In the genomic region with DNA sequence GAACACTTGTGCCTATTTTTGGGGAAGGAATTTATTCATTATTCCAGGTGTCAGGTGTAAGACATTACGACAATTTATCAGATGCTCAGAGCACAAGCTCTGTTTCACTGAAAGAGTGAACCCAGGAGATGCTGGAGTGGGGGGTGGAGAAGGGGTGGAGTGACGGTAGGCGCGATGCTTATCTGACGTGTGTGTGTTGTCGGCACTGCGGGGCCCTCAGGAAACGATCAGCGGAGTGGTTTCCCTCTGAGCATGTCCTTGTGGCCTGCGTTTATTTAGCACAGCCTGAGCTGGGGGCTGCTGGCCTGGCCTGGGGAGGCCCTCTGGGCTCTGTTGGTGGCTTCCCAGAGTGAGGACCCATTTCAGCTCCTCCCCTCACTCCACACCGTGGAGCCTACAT, we compare ENCODE assay signal across 14 cellular contexts. TPM values are rescaled to one million over a fixed set of nuclear protein-coding genes. Genes with fewer than 3 reads are reported as not detected.
DNase-seq lines count a peak whose midpoint lies in the region; ATAC-seq and TF ChIP-seq lines count a peak whose summit lies in the region.
"Had no signal": no experiment of that assay in that cellular context is flagged by ENCODE, and none has a peak within 500 bp of the region (broad histone marks: within the 10 kb centered on the region; RNA-seq: fewer than 3 reads in every experiment).

No MANE protein-coding gene starts in this region.

- H3K4me1 Mint-ChIP-seq in stimulated activated naive CD8-positive, alpha-beta T cell treated with anti-CD3 and anti-CD28 coated beads, Interleukin-15, amount 100 ng/mL, for 72 hours = peaks cover 10% of the 10 kb centered on the region
- H3K4me1 Mint-ChIP-seq in central memory CD8-positive, alpha-beta T cell = no peaks in the 10 kb centered on the region

- no peak overlapping the region for H3K27ac Mint-ChIP-seq in stimulated activated naive CD8-positive, alpha-beta T cell treated with anti-CD3 and anti-CD28 coated beads, Interleukin-15, amount 100 ng/mL, for 72 hours
- H3K27ac Mint-ChIP-seq in central memory CD8-positive, alpha-beta T cell (ENCODE audit: low read depth) = no peak overlapping the region
- H3K27ac Mint-ChIP-seq: brain; dendritic cell treated with granulocyte-macrophage colony-stimulating factor and Interleukin-4, amounts not matched to agents 40 ng/mL and 50 ng/mL, for 4 days had no signal

- ATAC-seq in stimulated activated naive CD8-positive, alpha-beta T cell treated with anti-CD3 and anti-CD28 coated beads, Interleukin-15, amount 100 ng/mL, for 72 hours = peak; percentile 71
- no peak for ATAC-seq in stimulated activated naive CD8-positive, alpha-beta T cell treated with anti-CD3 and anti-CD28 coated beads, Interleukin-15, Interleukin-2, amounts not matched to agents 100 U/mL and 50 U/mL, for 24 hours
- ATAC-seq in central memory CD8-positive, alpha-beta T cell (replicated peaks; ENCODE audit: extremely low read depth, poor library complexity, severe bottlenecking) = peak; percentile 88

- no peaks in the 10 kb centered on the region for H3K36me3 ChIP-seq in BE2C
- H3K36me3 ChIP-seq: Peyer's patch had no signal

- H3K36me3 Mint-ChIP-seq in central memory CD8-positive, alpha-beta T cell (ENCODE audit: insufficient read depth) = peaks cover 1% of the 10 kb centered on the region
- H3K36me3 Mint-ChIP-seq: brain had no signal

- no peaks in the 10 kb centered on the region for H3K4me1 ChIP-seq in BE2C
- H3K4me1 ChIP-seq: Peyer's patch had no signal

- H3K9me3 ChIP-seq in BE2C = no peaks in the 10 kb centered on the region
- H3K9me3 ChIP-seq: Peyer's patch, SK-N-SH had no signal

- H3K27me3 Mint-ChIP-seq in stimulated activated naive CD8-positive, alpha-beta T cell treated with anti-CD3 and anti-CD28 coated beads, Interleukin-15, amount 100 ng/mL, for 72 hours = peaks cover 12% of the 10 kb centered on the region
- no peaks in the 10 kb centered on the region for H3K27me3 Mint-ChIP-seq in central memory CD8-positive, alpha-beta T cell

- no peak overlapping the region for H3K4me3 Mint-ChIP-seq in stimulated activated naive CD8-positive, alpha-beta T cell treated with anti-CD3 and anti-CD28 coated beads, Interleukin-15, amount 100 ng/mL, for 72 hours
- H3K4me3 Mint-ChIP-seq in central memory CD8-positive, alpha-beta T cell = no peak overlapping the region
- H3K4me3 Mint-ChIP-seq: brain; dendritic cell treated with granulocyte-macrophage colony-stimulating factor and Interleukin-4, amounts not matched to agents 40 ng/mL and 50 ng/mL, for 4 days had no signal

- no peak for TF ChIP-seq CTCF in BE2C (IDR thresholded peaks at IDR 0.05; ENCODE audit: low read depth, low read length)

- DNase-seq in stimulated activated naive CD8-positive, alpha-beta T cell treated with anti-CD3 and anti-CD28 coated beads, Interleukin-15, amount 100 ng/mL, for 72 hours = no peak
- DNase-seq in stimulated activated naive CD8-positive, alpha-beta T cell treated with anti-CD3 and anti-CD28 coated beads, Interleukin-15, Interleukin-2, amounts not matched to agents 100 U/mL and 50 U/mL, for 24 hours = no peak
- DNase-seq in T-helper 9 cell = peak; percentile 25
- no peak for DNase-seq in central memory CD8-positive, alpha-beta T cell (ENCODE audit: low spot score in 2 of 2)
- no peak for DNase-seq in midbrain (lab: John Stamatoyannopoulos, UW)
- DNase-seq in GM19240 (ENCODE audit: insufficient read length, low spot score) = no peak
- DNase-seq in BE2C = no peak
- DNase-seq: NCI-H187, NCI-H345, occipital lobe, Peyer's patch, SK-N-SH had no signal

- no peaks in the 10 kb centered on the region for H3K9me3 Mint-ChIP-seq in stimulated activated naive CD8-positive, alpha-beta T cell treated with anti-CD3 and anti-CD28 coated beads, Interleukin-15, amount 100 ng/mL, for 72 hours
- H3K9me3 Mint-ChIP-seq in central memory CD8-positive, alpha-beta T cell = no peaks in the 10 kb centered on the region
- H3K9me3 Mint-ChIP-seq: dendritic cell treated with granulocyte-macrophage colony-stimulating factor and Interleukin-4, amounts not matched to agents 40 ng/mL and 50 ng/mL, for 4 days had no signal

- H3K27me3 ChIP-seq in BE2C = peaks cover 47% of the 10 kb centered on the region
- H3K27me3 ChIP-seq: Peyer's patch had no signal

- no peak overlapping the region for H3K4me3 ChIP-seq in BE2C (ENCODE audit: low read depth, low read length)
- H3K4me3 ChIP-seq: Peyer's patch had no signal

RNA-seq across cellular contexts. Expression of gene GNG13, which starts 18.8 kb away (rescaled TPM):
- polyA plus RNA-seq in BE2C (2012; ENCODE audit: insufficient read depth, insufficient read length, low read depth) = 8.5 TPM
- polyA plus RNA-seq: SK-N-SH had no signal

RNA-seq across cellular contexts. Expression of gene CHTF18, which starts 30.9 kb away (rescaled TPM):
- 79.5 TPM for polyA plus RNA-seq in BE2C (2012; ENCODE audit: insufficient read depth, insufficient read length, low read depth)

RNA-seq across cellular contexts. Expression of gene RPUSD1, which starts 31.2 kb away (rescaled TPM):
- 152 TPM for polyA plus RNA-seq in BE2C (2012; ENCODE audit: insufficient read depth, insufficient read length, low read depth)

RNA-seq across cellular contexts. Expression of gene MSLN, which starts 58.8 kb away (rescaled TPM):
- polyA plus RNA-seq in BE2C (2012; ENCODE audit: insufficient read depth, insufficient read length, low read depth) = not detected
